Comparison of ENCODE assay signal across 19 cellular contexts in the genomic region with DNA sequence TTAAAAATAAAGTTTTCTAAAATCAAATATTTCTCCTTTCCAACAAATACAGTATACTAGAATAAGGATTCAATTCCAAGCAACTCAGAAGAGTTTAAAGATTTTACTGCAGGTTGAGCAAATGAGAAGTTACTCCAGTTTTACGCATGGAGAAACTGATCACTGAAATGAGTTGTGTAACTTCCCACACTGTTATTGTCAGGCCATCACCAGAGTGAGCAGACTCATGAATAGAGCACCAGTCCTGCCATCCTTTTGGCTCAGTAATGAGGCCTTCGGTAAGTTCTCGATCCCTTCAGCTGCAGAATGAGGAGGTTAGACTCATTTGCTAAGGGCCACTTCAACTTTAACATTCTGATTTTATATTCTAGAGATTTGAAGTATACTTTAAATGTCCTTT. TPM values are rescaled to one million over a fixed set of nuclear protein-coding genes. Genes with fewer than 3 reads are reported as not detected.
"Had no signal": no experiment of that assay in that cellular context is flagged by ENCODE, and none has a peak within 500 bp of the region (broad histone marks: within the 10 kb centered on the region; RNA-seq: fewer than 3 reads in every experiment).

No MANE protein-coding gene starts in this region.

- H3K36me3 ChIP-seq: esophagus muscularis mucosa had no signal

- H3K9me3 Mint-ChIP-seq: naive thymus-derived CD4-positive, alpha-beta T cell; stimulated activated naive CD8-positive, alpha-beta T cell treated with anti-CD3 and anti-CD28 coated beads, Interleukin-15, amount 100 ng/mL, for 72 hours had no signal

- FAIRE-seq: keratinocyte, TTC549 had no signal

- H2AFZ ChIP-seq: parathyroid adenoma had no signal

- H3K27me3 ChIP-seq: esophagus muscularis mucosa had no signal

- H3K4me3 Mint-ChIP-seq: activated CD4-positive, alpha-beta T cell treated with anti-CD3 and anti-CD28 coated beads, Interleukin-2, amount 10 ng/mL, durations not matched to agents 24 days and 14 days; activated CD8-positive, alpha-beta T cell treated with anti-CD3 and anti-CD28 coated beads, Interleukin-2, amount 10 ng/mL, durations not matched to agents 7 days and 5 days; activated naive CD8-positive, alpha-beta T cell; naive thymus-derived CD4-positive, alpha-beta T cell; stimulated activated naive CD8-positive, alpha-beta T cell treated with anti-CD3 and anti-CD28 coated beads, Interleukin-15, amount 100 ng/mL, for 72 hours had no signal

- H3K27ac Mint-ChIP-seq: activated CD4-positive, alpha-beta T cell treated with anti-CD3 and anti-CD28 coated beads, Interleukin-2, amount 10 ng/mL, durations not matched to agents 24 days and 14 days; activated CD8-positive, alpha-beta T cell treated with anti-CD3 and anti-CD28 coated beads, Interleukin-2, amount 10 ng/mL, durations not matched to agents 7 days and 5 days; activated naive CD8-positive, alpha-beta T cell; naive thymus-derived CD4-positive, alpha-beta T cell; stimulated activated naive CD8-positive, alpha-beta T cell treated with anti-CD3 and anti-CD28 coated beads, Interleukin-15, amount 100 ng/mL, for 72 hours had no signal

- H3K27ac ChIP-seq: esophagus muscularis mucosa, parathyroid adenoma had no signal

- H3K4me3 ChIP-seq: esophagus muscularis mucosa had no signal

- H3K4me1 ChIP-seq: parathyroid adenoma had no signal

- H3K36me3 Mint-ChIP-seq: activated naive CD8-positive, alpha-beta T cell had no signal

- H3K79me2 ChIP-seq: parathyroid adenoma had no signal

- H3K27me3 Mint-ChIP-seq: activated CD4-positive, alpha-beta T cell treated with anti-CD3 and anti-CD28 coated beads, Interleukin-2, amount 10 ng/mL, durations not matched to agents 24 days and 14 days; activated naive CD8-positive, alpha-beta T cell; stimulated activated naive CD8-positive, alpha-beta T cell treated with anti-CD3 and anti-CD28 coated beads, Interleukin-15, amount 100 ng/mL, for 72 hours had no signal

- H3K9ac ChIP-seq: parathyroid adenoma had no signal

- H3K9me3 ChIP-seq: esophagus muscularis mucosa had no signal

- ATAC-seq: activated CD8-positive, alpha-beta T cell treated with anti-CD3 and anti-CD28 coated beads, Interleukin-2, amount 10 ng/mL, durations not matched to agents 7 days and 5 days; left lobe of liver; naive thymus-derived CD4-positive, alpha-beta T cell; stimulated activated naive CD8-positive, alpha-beta T cell treated with anti-CD3 and anti-CD28 coated beads, Interleukin-15, amount 100 ng/mL, for 72 hours had no signal

- DNase-seq: activated CD4-positive, alpha-beta T cell treated with anti-CD3 and anti-CD28 coated beads, Interleukin-2, amount 10 ng/mL, durations not matched to agents 24 days and 14 days; activated CD4-positive, CD25-positive, alpha-beta regulatory T cell; activated CD8-positive, alpha-beta memory T cell treated with anti-CD3 and anti-CD28 coated beads, Interleukin-2, amount 50 U/mL, for 4 hours; activated CD8-positive, alpha-beta T cell treated with anti-CD3 and anti-CD28 coated beads, Interleukin-2, amount 10 ng/mL, durations not matched to agents 7 days and 5 days; activated gamma-delta T cell treated with Interleukin-2 at 50 U/mL for 16 hours; activated T-cell treated with anti-CD3 and anti-CD28 coated beads, Interleukin-2, amount 50 U/mL, for 48 hours; amniotic stem cell; mammary epithelial cell; naive thymus-derived CD4-positive, alpha-beta T cell; retina; stimulated activated CD4-positive, alpha-beta T cell treated with anti-CD3 and anti-CD28 coated beads, Interleukin-2, amount 100 ng/mL, for 48 hours; stimulated activated naive CD8-positive, alpha-beta T cell treated with anti-CD3 and anti-CD28 coated beads, Interleukin-15, amount 100 ng/mL, for 72 hours; T-helper 2 cell had no signal

RNA-seq across cellular contexts. Expression of a gene that starts 48.6 kb away (rescaled TPM):
- total RNA-seq: activated CD8-positive, alpha-beta T cell treated with anti-CD3 and anti-CD28 coated beads, Interleukin-2, amount 10 ng/mL, durations not matched to agents 7 days and 5 days; left lobe of liver had no signal
- polyA plus RNA-seq: naive thymus-derived CD4-positive, alpha-beta T cell had no signal
